In the genomic region with DNA sequence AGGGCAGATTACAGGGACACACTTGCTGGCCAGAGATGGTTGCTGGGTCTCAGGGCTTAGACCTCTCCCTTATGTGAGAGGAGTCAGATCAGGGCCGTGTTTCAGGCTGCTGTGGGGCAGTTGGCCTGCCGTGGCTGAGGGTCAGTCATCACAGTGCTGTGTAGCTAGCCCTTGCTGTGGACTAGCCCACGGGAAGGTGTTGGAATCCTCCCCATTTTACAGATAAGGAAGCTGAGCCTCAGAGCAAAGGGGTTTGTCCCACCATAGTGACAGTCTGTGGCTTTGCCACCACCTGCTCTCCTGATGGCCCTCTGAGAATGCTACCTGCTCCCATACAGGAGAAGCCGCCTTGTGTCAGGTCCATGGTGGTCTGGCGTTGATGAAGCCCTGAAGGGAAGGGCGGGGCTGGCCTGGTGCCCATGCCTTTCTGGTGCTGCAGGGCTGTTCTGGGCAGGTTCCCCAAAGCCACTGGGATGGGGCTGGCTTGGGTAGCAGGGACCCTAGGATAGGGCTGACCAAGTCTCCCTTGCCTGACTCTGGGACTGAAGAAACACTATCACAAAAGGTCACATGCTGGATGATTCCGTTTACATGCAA, we compare ENCODE assay signal across 1 cellular context.
TF ChIP-seq lines count a peak whose summit lies in the region.

No MANE protein-coding gene starts in this region.

TF ChIP-seq in HCT116, 20 proteins besides CTCF, POLR2A, EP300 and RAD21:
- TF ChIP-seq, protein P1, sequence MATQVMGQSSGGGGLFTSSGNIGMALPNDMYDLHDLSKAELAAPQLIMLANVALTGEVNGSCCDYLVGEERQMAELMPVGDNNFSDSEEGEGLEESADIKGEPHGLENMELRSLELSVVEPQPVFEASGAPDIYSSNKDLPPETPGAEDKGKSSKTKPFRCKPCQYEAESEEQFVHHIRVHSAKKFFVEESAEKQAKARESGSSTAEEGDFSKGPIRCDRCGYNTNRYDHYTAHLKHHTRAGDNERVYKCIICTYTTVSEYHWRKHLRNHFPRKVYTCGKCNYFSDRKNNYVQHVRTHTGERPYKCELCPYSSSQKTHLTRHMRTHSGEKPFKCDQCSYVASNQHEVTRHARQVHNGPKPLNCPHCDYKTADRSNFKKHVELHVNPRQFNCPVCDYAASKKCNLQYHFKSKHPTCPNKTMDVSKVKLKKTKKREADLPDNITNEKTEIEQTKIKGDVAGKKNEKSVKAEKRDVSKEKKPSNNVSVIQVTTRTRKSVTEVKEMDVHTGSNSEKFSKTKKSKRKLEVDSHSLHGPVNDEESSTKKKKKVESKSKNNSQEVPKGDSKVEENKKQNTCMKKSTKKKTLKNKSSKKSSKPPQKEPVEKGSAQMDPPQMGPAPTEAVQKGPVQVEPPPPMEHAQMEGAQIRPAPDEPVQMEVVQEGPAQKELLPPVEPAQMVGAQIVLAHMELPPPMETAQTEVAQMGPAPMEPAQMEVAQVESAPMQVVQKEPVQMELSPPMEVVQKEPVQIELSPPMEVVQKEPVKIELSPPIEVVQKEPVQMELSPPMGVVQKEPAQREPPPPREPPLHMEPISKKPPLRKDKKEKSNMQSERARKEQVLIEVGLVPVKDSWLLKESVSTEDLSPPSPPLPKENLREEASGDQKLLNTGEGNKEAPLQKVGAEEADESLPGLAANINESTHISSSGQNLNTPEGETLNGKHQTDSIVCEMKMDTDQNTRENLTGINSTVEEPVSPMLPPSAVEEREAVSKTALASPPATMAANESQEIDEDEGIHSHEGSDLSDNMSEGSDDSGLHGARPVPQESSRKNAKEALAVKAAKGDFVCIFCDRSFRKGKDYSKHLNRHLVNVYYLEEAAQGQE (IDR thresholded peaks at IDR 0.05; ENCODE audit: low read depth), result no peak
- no peak for TF ChIP-seq SIN3A (IDR thresholded peaks at IDR 0.05; ENCODE audit: low read depth)
- TF ChIP-seq ZFX (IDR thresholded peaks at IDR 0.05), result no peak
- TF ChIP-seq SRF (IDR thresholded peaks at IDR 0.05; ENCODE audit: low read depth), result no peak
